1 cellular context compared by ENCODE assay signal in genomic region chr1:83998599-83999315, GRCh38.
TF ChIP-seq lines count a peak whose summit lies in the region.

TTLL7 (minus strand) TSS chr1:83999132; CDS start chr1:83952211, 46,921 bp downstream.

TF ChIP-seq in HepG2, 621 proteins besides CTCF, POLR2A, EP300 and RAD21 (continued from another document and continues in another):
- TF ChIP-seq CEBPZ (IDR thresholded peaks at IDR 0.05; ENCODE audit: low read length) (no peak), MAX (IDR thresholded peaks at IDR 0.05) (peak; percentile 46; the same call in 1 of the 2 replicates), BHLHE40 (IDR thresholded peaks at IDR 0.05; ENCODE audit: low read length) (peak; percentile 84), ZBTB49 (CRISPR knock-in tag; IDR thresholded peaks at IDR 0.05; ENCODE audit: borderline replicate concordance) (no peak), FLYWCH1 (CRISPR knock-in tag; IDR thresholded peaks at IDR 0.05) (no peak), ZIK1 (CRISPR knock-in tag; IDR thresholded peaks at IDR 0.05; ENCODE audit: borderline replicate concordance, low read depth) (no peak), HOXA3 (CRISPR knock-in tag; IDR thresholded peaks at IDR 0.05) (peak; percentile 29; the same call in 1 of the 2 replicates), ZNF883 (CRISPR knock-in tag; IDR thresholded peaks at IDR 0.05; ENCODE audit: not compliant biosample characterization) (peak; percentile 29), YEATS4 (CRISPR knock-in tag; IDR thresholded peaks at IDR 0.05; ENCODE audit: borderline replicate concordance) (0 out of 2 replicates have a peak, but pooled peaks have one; percentile 45), RBFOX2 (IDR thresholded peaks at IDR 0.05; ENCODE audit: low read depth, low read length) (0 out of 2 replicates have a peak, but pooled peaks have one; percentile 20), HNRNPLL (IDR thresholded peaks at IDR 0.05; ENCODE audit: low read depth, low read length, poor library complexity, severe bottlenecking) (peak; percentile 44), MYC (CRISPR knock-in tag; IDR thresholded peaks at IDR 0.05; ENCODE audit: borderline replicate concordance) (peak; percentile 46; the same call in 1 of the 2 replicates), CBX2 (IDR thresholded peaks at IDR 0.05; ENCODE audit: low read depth, low read length) (no peak), CBX2 (CRISPR knock-in tag; IDR thresholded peaks at IDR 0.05; ENCODE audit: low read depth) (0 out of 2 replicates have a peak, but pooled peaks have one; percentile 35), EEA1 (CRISPR knock-in tag; IDR thresholded peaks at IDR 0.05; ENCODE audit: borderline replicate concordance) (no peak), E2F1 (CRISPR knock-in tag; IDR thresholded peaks at IDR 0.05) (peak; percentile 44; the same call in 1 of the 2 replicates), DZIP1 (CRISPR knock-in tag; IDR thresholded peaks at IDR 0.05) (no peak), ZNF546 (CRISPR knock-in tag; conservative IDR thresholded peaks at IDR 0.05) (0 out of 2 replicates have a peak, but pooled peaks have one; percentile 37), FOXO4 (CRISPR knock-in tag; conservative IDR thresholded peaks at IDR 0.05) (no peak), SYNCRIP (IDR thresholded peaks at IDR 0.05; ENCODE audit: insufficient read depth, low read depth, low read length) (no peak), GABPB1 (CRISPR knock-in tag; IDR thresholded peaks at IDR 0.05) (peak; percentile 65; the same call in 1 of the 2 replicates), KLF6 (CRISPR knock-in tag; IDR thresholded peaks at IDR 0.05) (no peak), ZNF260 (CRISPR knock-in tag; IDR thresholded peaks at IDR 0.05; ENCODE audit: borderline replicate concordance, low read depth) (no peak), ZMYM4 (CRISPR knock-in tag; IDR thresholded peaks at IDR 0.05) (peak; percentile 52; the same call in 1 of the 2 replicates), NFYB (CRISPR knock-in tag; IDR thresholded peaks at IDR 0.05) (no peak), MTF1 (CRISPR knock-in tag; IDR thresholded peaks at IDR 0.05) (no peak)
- TF ChIP-seq, protein P1, sequence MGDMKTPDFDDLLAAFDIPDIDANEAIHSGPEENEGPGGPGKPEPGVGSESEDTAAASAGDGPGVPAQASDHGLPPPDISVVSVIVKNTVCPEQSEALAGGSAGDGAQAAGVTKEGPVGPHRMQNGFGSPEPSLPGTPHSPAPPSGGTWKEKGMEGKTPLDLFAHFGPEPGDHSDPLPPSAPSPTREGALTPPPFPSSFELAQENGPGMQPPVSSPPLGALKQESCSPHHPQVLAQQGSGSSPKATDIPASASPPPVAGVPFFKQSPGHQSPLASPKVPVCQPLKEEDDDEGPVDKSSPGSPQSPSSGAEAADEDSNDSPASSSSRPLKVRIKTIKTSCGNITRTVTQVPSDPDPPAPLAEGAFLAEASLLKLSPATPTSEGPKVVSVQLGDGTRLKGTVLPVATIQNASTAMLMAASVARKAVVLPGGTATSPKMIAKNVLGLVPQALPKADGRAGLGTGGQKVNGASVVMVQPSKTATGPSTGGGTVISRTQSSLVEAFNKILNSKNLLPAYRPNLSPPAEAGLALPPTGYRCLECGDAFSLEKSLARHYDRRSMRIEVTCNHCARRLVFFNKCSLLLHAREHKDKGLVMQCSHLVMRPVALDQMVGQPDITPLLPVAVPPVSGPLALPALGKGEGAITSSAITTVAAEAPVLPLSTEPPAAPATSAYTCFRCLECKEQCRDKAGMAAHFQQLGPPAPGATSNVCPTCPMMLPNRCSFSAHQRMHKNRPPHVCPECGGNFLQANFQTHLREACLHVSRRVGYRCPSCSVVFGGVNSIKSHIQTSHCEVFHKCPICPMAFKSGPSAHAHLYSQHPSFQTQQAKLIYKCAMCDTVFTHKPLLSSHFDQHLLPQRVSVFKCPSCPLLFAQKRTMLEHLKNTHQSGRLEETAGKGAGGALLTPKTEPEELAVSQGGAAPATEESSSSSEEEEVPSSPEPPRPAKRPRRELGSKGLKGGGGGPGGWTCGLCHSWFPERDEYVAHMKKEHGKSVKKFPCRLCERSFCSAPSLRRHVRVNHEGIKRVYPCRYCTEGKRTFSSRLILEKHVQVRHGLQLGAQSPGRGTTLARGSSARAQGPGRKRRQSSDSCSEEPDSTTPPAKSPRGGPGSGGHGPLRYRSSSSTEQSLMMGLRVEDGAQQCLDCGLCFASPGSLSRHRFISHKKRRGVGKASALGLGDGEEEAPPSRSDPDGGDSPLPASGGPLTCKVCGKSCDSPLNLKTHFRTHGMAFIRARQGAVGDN (CRISPR knock-in tag; IDR thresholded peaks at IDR 0.05) = peak; percentile 71
- TF ChIP-seq, protein P2, sequence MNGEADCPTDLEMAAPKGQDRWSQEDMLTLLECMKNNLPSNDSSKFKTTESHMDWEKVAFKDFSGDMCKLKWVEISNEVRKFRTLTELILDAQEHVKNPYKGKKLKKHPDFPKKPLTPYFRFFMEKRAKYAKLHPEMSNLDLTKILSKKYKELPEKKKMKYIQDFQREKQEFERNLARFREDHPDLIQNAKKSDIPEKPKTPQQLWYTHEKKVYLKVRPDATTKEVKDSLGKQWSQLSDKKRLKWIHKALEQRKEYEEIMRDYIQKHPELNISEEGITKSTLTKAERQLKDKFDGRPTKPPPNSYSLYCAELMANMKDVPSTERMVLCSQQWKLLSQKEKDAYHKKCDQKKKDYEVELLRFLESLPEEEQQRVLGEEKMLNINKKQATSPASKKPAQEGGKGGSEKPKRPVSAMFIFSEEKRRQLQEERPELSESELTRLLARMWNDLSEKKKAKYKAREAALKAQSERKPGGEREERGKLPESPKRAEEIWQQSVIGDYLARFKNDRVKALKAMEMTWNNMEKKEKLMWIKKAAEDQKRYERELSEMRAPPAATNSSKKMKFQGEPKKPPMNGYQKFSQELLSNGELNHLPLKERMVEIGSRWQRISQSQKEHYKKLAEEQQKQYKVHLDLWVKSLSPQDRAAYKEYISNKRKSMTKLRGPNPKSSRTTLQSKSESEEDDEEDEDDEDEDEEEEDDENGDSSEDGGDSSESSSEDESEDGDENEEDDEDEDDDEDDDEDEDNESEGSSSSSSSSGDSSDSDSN (CRISPR knock-in tag; IDR thresholded peaks at IDR 0.05) = peak; percentile 22; the same call in 1 of the 2 replicates
- TF ChIP-seq, protein P3, sequence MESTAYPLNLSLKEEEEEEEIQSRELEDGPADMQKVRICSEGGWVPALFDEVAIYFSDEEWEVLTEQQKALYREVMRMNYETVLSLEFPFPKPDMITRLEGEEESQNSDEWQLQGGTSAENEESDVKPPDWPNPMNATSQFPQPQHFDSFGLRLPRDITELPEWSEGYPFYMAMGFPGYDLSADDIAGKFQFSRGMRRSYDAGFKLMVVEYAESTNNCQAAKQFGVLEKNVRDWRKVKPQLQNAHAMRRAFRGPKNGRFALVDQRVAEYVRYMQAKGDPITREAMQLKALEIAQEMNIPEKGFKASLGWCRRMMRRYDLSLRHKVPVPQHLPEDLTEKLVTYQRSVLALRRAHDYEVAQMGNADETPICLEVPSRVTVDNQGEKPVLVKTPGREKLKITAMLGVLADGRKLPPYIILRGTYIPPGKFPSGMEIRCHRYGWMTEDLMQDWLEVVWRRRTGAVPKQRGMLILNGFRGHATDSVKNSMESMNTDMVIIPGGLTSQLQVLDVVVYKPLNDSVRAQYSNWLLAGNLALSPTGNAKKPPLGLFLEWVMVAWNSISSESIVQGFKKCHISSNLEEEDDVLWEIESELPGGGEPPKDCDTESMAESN (CRISPR knock-in tag; conservative IDR thresholded peaks at IDR 0.05) = peak; percentile 50; the same call in 1 of the 2 replicates
